1 cellular context compared by ENCODE assay signal in genomic region chr17:9874722-9875121, GRCh38.
TF ChIP-seq lines count a peak whose summit lies in the region.

No MANE protein-coding gene starts in this region.

TF ChIP-seq in IMR-90, 13 proteins besides CTCF, POLR2A, EP300 and RAD21:
- no peak for TF ChIP-seq MAFK (IDR thresholded peaks at IDR 0.05; ENCODE audit: low read depth, low read length)
